ENCODE assay signal across 1 cellular context in genomic region chr10:7185367-7185690, GRCh38.
TF ChIP-seq lines count a peak whose summit lies in the region.

No MANE protein-coding gene starts in this region.

TF ChIP-seq in WTC11, 78 proteins besides CTCF, POLR2A, EP300 and RAD21 (continued from another document):
- TF ChIP-seq PRDM15 (CRISPR knock-in tag; IDR thresholded peaks at IDR 0.05) (no peak), TP53 (CRISPR knock-in tag; IDR thresholded peaks at IDR 0.05) (no peak), ZBTB21 (CRISPR knock-in tag; IDR thresholded peaks at IDR 0.05; ENCODE audit: borderline replicate concordance) (no peak), ZBTB43 (CRISPR knock-in tag; IDR thresholded peaks at IDR 0.05) (no peak)
